In genomic region chr17:44324571-44325275, GRCh38 we compare ENCODE assay signal across 1 cellular context.
TF ChIP-seq lines count a peak whose summit lies in the region.

TSS of gene SLC25A39 (minus strand) at chr17:44324823. CDS start at chr17:44323562, 1,261 bp downstream.

TF ChIP-seq in K562, 482 proteins besides CTCF, POLR2A, EP300 and RAD21 (continued from another document and continues in another):
- TF ChIP-seq RBM14 (IDR thresholded peaks at IDR 0.05; ENCODE audit: borderline replicate concordance, insufficient read depth, low read depth, low read length) (no peak), STAG1 (CRISPR knock-in tag; IDR thresholded peaks at IDR 0.05; ENCODE audit: borderline replicate concordance) (no peak), MAFF (IDR thresholded peaks at IDR 0.05; ENCODE audit: low read length) (no peak), CSDE1 (IDR thresholded peaks at IDR 0.05) (no peak), IFI16 (CRISPR knock-in tag; IDR thresholded peaks at IDR 0.05) (no peak), NFE2L1 (tag; IDR thresholded peaks at IDR 0.05; ENCODE audit: borderline replicate concordance, low read depth) (no peak), ZNF785 (CRISPR knock-in tag; IDR thresholded peaks at IDR 0.05) (no peak), GATAD2A (IDR thresholded peaks at IDR 0.05) (no peak), MAFG (tag; conservative IDR thresholded peaks at IDR 0.05) (no peak), HMBOX1 (IDR thresholded peaks at IDR 0.05) (no peak), ZNF174 (CRISPR knock-in tag; IDR thresholded peaks at IDR 0.05) (no peak), ETS2 (tag; IDR thresholded peaks at IDR 0.05; ENCODE audit: borderline replicate concordance, poor library complexity, severe bottlenecking) (no peak), RBM25 (IDR thresholded peaks at IDR 0.05; ENCODE audit: low read depth, low read length, severe bottlenecking) (no peak), CBX8 (IDR thresholded peaks at IDR 0.05; ENCODE audit: borderline replicate concordance, extremely low read depth, low read depth, low read length, poor library complexity, severe bottlenecking) (no peak), MTA2 (IDR thresholded peaks at IDR 0.05; ENCODE audit: low read depth) (no peak), ZFPM2 (CRISPR knock-in tag; IDR thresholded peaks at IDR 0.05) (no peak), ZHX1 (conservative IDR thresholded peaks at IDR 0.05; ENCODE audit: low read length) (no peak), KAT7 (CRISPR knock-in tag; IDR thresholded peaks at IDR 0.05; ENCODE audit: borderline replicate concordance) (0 out of 2 replicates have a peak, but pooled peaks have one; percentile 15), MEIS2 (IDR thresholded peaks at IDR 0.05; ENCODE audit: partially characterized antibody) (peak; percentile 24), RBBP5 (IDR thresholded peaks at IDR 0.05; ENCODE audit: borderline replicate concordance, insufficient read depth, low read length, poor library complexity, severe bottlenecking) (peak; percentile 66), KDM4B (IDR thresholded peaks at IDR 0.05; ENCODE audit: borderline replicate concordance in 2 of 2, low read depth in 1 of 2) (no peak; a peak in 1 of 4 replicates), ZNF146 (CRISPR knock-in tag; IDR thresholded peaks at IDR 0.05; ENCODE audit: unreplicated experiment) (no peak), ZBTB34 (CRISPR knock-in tag; IDR thresholded peaks at IDR 0.05) (no peak), ZMIZ1 (IDR thresholded peaks at IDR 0.05; ENCODE audit: low read depth in 2 of 2, low read length in 2 of 2) (no peak), PYGO2 (tag; IDR thresholded peaks at IDR 0.05) (no peak), COPS2 (conservative IDR thresholded peaks at IDR 0.05) (no peak), EZH2 (IDR thresholded peaks at IDR 0.05; ENCODE audit: borderline replicate concordance, low read depth, low read length) (no peak), KAT8 (IDR thresholded peaks at IDR 0.05; ENCODE audit: low read depth) (no peak), RBM15 (IDR thresholded peaks at IDR 0.05; ENCODE audit: insufficient read depth, low read length) (no peak), BHLHE40 (IDR thresholded peaks at IDR 0.05; ENCODE audit: low read length) (peak; percentile 64; the same call in 1 of the 2 replicates), CUX1 (CRISPR knock-in tag; IDR thresholded peaks at IDR 0.05) (no peak), RBM22 (IDR thresholded peaks at IDR 0.05; ENCODE audit: low read depth, low read length, poor library complexity, severe bottlenecking) (no peak), CHCHD3 (CRISPR knock-in tag; IDR thresholded peaks at IDR 0.05) (no peak), ERF (CRISPR knock-in tag; IDR thresholded peaks at IDR 0.05) (peak; percentile 81; the same call in 1 of the 2 replicates), STAT6 (CRISPR knock-in tag; IDR thresholded peaks at IDR 0.05) (no peak), CEBPZ (IDR thresholded peaks at IDR 0.05; ENCODE audit: borderline replicate concordance, low read depth, low read length) (no peak), ETV5 (CRISPR knock-in tag; IDR thresholded peaks at IDR 0.05; ENCODE audit: low read depth) (no peak)
